ENCODE assay signal across 27 cellular contexts in the genomic region with DNA sequence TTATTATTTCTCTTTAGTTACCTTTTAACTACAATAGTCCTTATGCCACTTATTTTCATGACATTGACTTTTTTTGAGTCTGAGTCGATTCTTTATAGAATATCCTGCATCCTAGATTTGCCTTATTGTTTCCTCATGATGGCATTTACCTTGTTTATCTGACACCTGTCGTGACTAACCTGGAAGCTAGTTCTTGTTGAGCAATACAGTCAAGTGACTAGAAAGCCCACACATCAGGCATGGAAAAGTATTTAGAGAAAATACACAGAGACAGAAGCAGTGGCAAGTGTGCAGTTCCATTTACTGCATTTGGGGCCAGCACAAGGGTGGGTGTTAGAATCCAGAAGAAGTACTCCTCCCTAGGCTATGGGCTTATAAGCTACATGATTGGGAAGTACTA.
"Had no signal": no experiment of that assay in that cellular context is flagged by ENCODE, and none has a peak within 500 bp of the region (broad histone marks: within the 10 kb centered on the region; RNA-seq: fewer than 3 reads in every experiment).

No MANE protein-coding gene starts in this region.

- ATAC-seq: activated CD4-positive, alpha-beta T cell treated with anti-CD3 and anti-CD28 coated beads for 36 hours; activated naive CD4-positive, alpha-beta T cell treated with anti-CD3 and anti-CD28 coated beads, Interleukin-2, amount 50 U/mL, for 72 hours; activated T-cell treated with anti-CD3 and anti-CD28 coated beads, Interleukin-2, amount 50 U/mL, for 72 hours; effector memory CD8-positive, alpha-beta T cell; foreskin keratinocyte; T-helper 17 cell had no signal

- H3K27ac ChIP-seq: ascending aorta, breast epithelium, epithelial cell of prostate, foreskin keratinocyte, gastrocnemius medialis had no signal

- DNase-seq: activated CD4-positive, alpha-beta memory T cell treated with anti-CD3 and anti-CD28 coated beads, Interleukin-2, amount 10 ng/mL, durations not matched to agents 7 days and 5 days; activated CD4-positive, alpha-beta T cell treated with anti-CD3 and anti-CD28 coated beads for 36 hours; activated CD4-positive, alpha-beta T cell treated with anti-CD3 and anti-CD28 coated beads, Interleukin-2, amount 10 ng/mL, durations not matched to agents 7 days and 5 days; activated CD4-positive, alpha-beta T cell treated with anti-CD3 and anti-CD28 coated beads, Interleukin-2, amount 50 U/mL, for 4 hours; activated CD4-positive, CD25-positive, alpha-beta regulatory T cell; activated CD4-positive, CD25-positive, alpha-beta regulatory T cell treated with anti-CD3 and anti-CD28 coated beads, Interleukin-2, amount 50 U/mL, for 72 hours; activated CD8-positive, alpha-beta memory T cell treated with anti-CD3 and anti-CD28 coated beads, Interleukin-2, amount 50 U/mL, for 48 hours; activated gamma-delta T cell; activated naive CD4-positive, alpha-beta T cell; activated naive CD4-positive, alpha-beta T cell treated with anti-CD3 and anti-CD28 coated beads, Interleukin-2, amount 10 ng/mL, durations not matched to agents 7 days and 5 days; activated naive CD8-positive, alpha-beta T cell treated with anti-CD3 and anti-CD28 coated beads, Interleukin-2, amount 10 ng/mL, durations not matched to agents 7 days and 5 days; activated T-cell treated with anti-CD3 and anti-CD28 coated beads for 4 hours; activated T-cell treated with anti-CD3 and anti-CD28 coated beads, Interleukin-2, amount 50 U/mL, for 24 hours; activated T-cell treated with anti-CD3 and anti-CD28 coated beads, Interleukin-2, amount 50 U/mL, for 72 hours; cortex of kidney; dermis blood vessel endothelial cell; effector CD4-positive, alpha-beta T cell; effector memory CD8-positive, alpha-beta T cell; foreskin keratinocyte; gastrocnemius medialis; glutamatergic neuron; T-helper 1 cell; T-helper 17 cell had no signal

- H3K9me3 ChIP-seq: ascending aorta, breast epithelium, gastrocnemius medialis had no signal

- H3K27me3 ChIP-seq: ascending aorta, breast epithelium, foreskin keratinocyte, gastrocnemius medialis had no signal

- H3K4me1 ChIP-seq: ascending aorta, breast epithelium, foreskin keratinocyte, gastrocnemius medialis had no signal

- H3K4me3 ChIP-seq: ascending aorta, breast epithelium, gastrocnemius medialis had no signal

- H3K36me3 ChIP-seq: breast epithelium had no signal
